10 cellular contexts compared by ENCODE assay signal in genomic region chr6:20953019-20953418, GRCh38.
A peak's percentile ranks its signal among the peaks of the same experiment; 100 is the strongest.
DNase-seq lines count a peak whose midpoint lies in the region; ATAC-seq and TF ChIP-seq lines count a peak whose summit lies in the region.
"Had no signal": no experiment of that assay in that cellular context is flagged by ENCODE, and none has a peak within 500 bp of the region (broad histone marks: within the 10 kb centered on the region; RNA-seq: fewer than 3 reads in every experiment).

No MANE protein-coding gene starts in this region.

- no peak overlapping the region for H3K9ac ChIP-seq in HUES6 (ENCODE audit: low read length)

- no peak overlapping the region for H3K4me3 ChIP-seq in BE2C (ENCODE audit: low read depth, low read length)
- H3K4me3 ChIP-seq in HUES6 (ENCODE audit: low read depth, low read length): peak overlapping the region; percentile 11; the same call in 1 of the 2 replicates

- H3K9me3 ChIP-seq in BE2C (no peaks in the 10 kb centered on the region), HUES6 (ENCODE audit: control insufficient read depth, insufficient read depth, low read depth, low read length) (no peaks in the 10 kb centered on the region)

- H3K27me3 ChIP-seq in BE2C (no peaks in the 10 kb centered on the region), HUES6 (ENCODE audit: control insufficient read depth, insufficient read depth, low read length) (no peaks in the 10 kb centered on the region)

- DNase-seq in BE2C (peak; percentile 25), NCI-H748 (lab: John Stamatoyannopoulos, UW; ENCODE audit: unreplicated experiment) (peak; percentile 99), germinal center (ENCODE audit: low spot score) (peak; percentile 3), NCI-H1048 (lab: John Stamatoyannopoulos, UW) (no peak), RKO (ENCODE audit: low spot score) (no peak), 8988T (no peak)
- DNase-seq: C1 segment of cervical spinal cord; effector CD4-positive, alpha-beta T cell had no signal

- no peak for ATAC-seq in GM21619 (IDR thresholded peaks at IDR 0.05; ENCODE audit: unreplicated experiment)

- no peaks in the 10 kb centered on the region for H3K36me3 ChIP-seq in BE2C
- H3K36me3 ChIP-seq in HUES6 (ENCODE audit: control insufficient read depth, insufficient read depth, low read length): no peaks in the 10 kb centered on the region

- peaks cover 8% of the 10 kb centered on the region for H3K4me1 ChIP-seq in BE2C
- H3K4me1 ChIP-seq in HUES6 (ENCODE audit: control insufficient read depth, insufficient read depth, low read length): peaks cover 36% of the 10 kb centered on the region

- H3K27ac ChIP-seq in HUES6 (ENCODE audit: low read depth, low read length): no peak overlapping the region

- TF ChIP-seq CTCF in BE2C (IDR thresholded peaks at IDR 0.05; ENCODE audit: low read depth, low read length): peak; percentile 51

Comparison
In these comparisons a context has a peak if more than half of its experiments do, and no peak if none do; other contexts are left out.
1. DNase-seq: peak in BE2C (single experiment), NCI-H748 (single experiment) and germinal center (single experiment); none in NCI-H1048 (single experiment), RKO (single experiment) and 8988T (single experiment).